30 cellular contexts compared by ENCODE assay signal in genomic region chr3:149391960-149392359, GRCh38. TPM values are rescaled to one million over a fixed set of nuclear protein-coding genes. Genes with fewer than 3 reads are reported as not detected.
"Had no signal": no experiment of that assay in that cellular context is flagged by ENCODE, and none has a peak within 500 bp of the region (broad histone marks: within the 10 kb centered on the region; RNA-seq: fewer than 3 reads in every experiment).

No MANE protein-coding gene starts in this region.

- H3K4me3 Mint-ChIP-seq: activated B cell treated with CpG ODN at 0.5 μM for 24 hours; activated CD4-positive, alpha-beta memory T cell treated with anti-CD3 and anti-CD28 coated beads, Interleukin-2, amount 10 ng/mL, durations not matched to agents 7 days and 5 days; activated naive CD4-positive, alpha-beta T cell treated with anti-CD3 and anti-CD28 coated beads, Interleukin-2, amount 50 U/mL, for 24 hours; activated naive CD8-positive, alpha-beta T cell treated with anti-CD3 and anti-CD28 coated beads, Interleukin-2, amount 10 ng/mL, durations not matched to agents 7 days and 5 days; activated T-cell treated with anti-CD3 and anti-CD28 coated beads, Interleukin-2, amount 50 U/mL, for 72 hours; activated T-helper 17 cell treated with anti-CD3 and anti-CD28 coated beads, Interleukin-2, amount 50 U/mL, for 72 hours; central memory CD8-positive, alpha-beta T cell had no signal

- H3K36me3 Mint-ChIP-seq: activated naive CD4-positive, alpha-beta T cell treated with anti-CD3 and anti-CD28 coated beads, Interleukin-2, amount 50 U/mL, for 24 hours; activated naive CD8-positive, alpha-beta T cell treated with anti-CD3 and anti-CD28 coated beads, Interleukin-2, amount 10 ng/mL, durations not matched to agents 7 days and 5 days had no signal

- H3K4me1 Mint-ChIP-seq: activated B cell treated with CpG ODN at 0.5 μM for 24 hours; activated CD4-positive, alpha-beta memory T cell treated with anti-CD3 and anti-CD28 coated beads, Interleukin-2, amount 10 ng/mL, durations not matched to agents 7 days and 5 days; activated naive CD4-positive, alpha-beta T cell treated with anti-CD3 and anti-CD28 coated beads, Interleukin-2, amount 50 U/mL, for 24 hours; activated naive CD8-positive, alpha-beta T cell treated with anti-CD3 and anti-CD28 coated beads, Interleukin-2, amount 10 ng/mL, durations not matched to agents 7 days and 5 days; activated T-helper 17 cell treated with anti-CD3 and anti-CD28 coated beads, Interleukin-2, amount 50 U/mL, for 72 hours; central memory CD8-positive, alpha-beta T cell had no signal

- DNase-seq: activated B cell treated with CpG ODN at 0.5 μM for 24 hours; activated CD4-positive, alpha-beta memory T cell treated with anti-CD3 and anti-CD28 coated beads, Interleukin-2, amount 10 ng/mL, durations not matched to agents 7 days and 5 days; activated CD4-positive, alpha-beta T cell treated with anti-CD3 and anti-CD28 coated beads for 1 hour; activated CD4-positive, alpha-beta T cell treated with anti-CD3 and anti-CD28 coated beads for 48 hours; activated CD8-positive, alpha-beta memory T cell treated with anti-CD3 and anti-CD28 coated beads for 24 hours; activated effector memory CD4-positive, alpha-beta T cell treated with anti-CD3 and anti-CD28 coated beads, Interleukin-2, amount 50 U/mL, for 16 hours; activated naive CD4-positive, alpha-beta T cell; activated naive CD8-positive, alpha-beta T cell treated with anti-CD3 and anti-CD28 coated beads, Interleukin-2, amount 10 ng/mL, durations not matched to agents 7 days and 5 days; activated T-cell treated with anti-CD3 and anti-CD28 coated beads, Interleukin-2, amount 50 U/mL, for 1 hour; activated T-cell treated with anti-CD3 and anti-CD28 coated beads, Interleukin-2, amount 50 U/mL, for 72 hours; amygdala; NCI-H1105; NCI-H1417 treated with DMSO at 0.1 percent for 48 hours; NCI-H1694; NCI-H1930; NCI-H2081 treated with DMSO at 0.1 percent for 48 hours; NCI-H345; NCI-H524 treated with DMSO at 0.1 percent for 48 hours; Right ventricle myocardium superior; SW 1271; T-helper 1 cell; T-helper 2 cell; T-helper 9 cell had no signal

- H3K36me3 ChIP-seq: ascending aorta, cardiac muscle cell had no signal

- H3K4me2 ChIP-seq: KMS-11 had no signal

- H3K9me3 Mint-ChIP-seq: activated B cell treated with CpG ODN at 0.5 μM for 24 hours; activated CD4-positive, alpha-beta memory T cell treated with anti-CD3 and anti-CD28 coated beads, Interleukin-2, amount 10 ng/mL, durations not matched to agents 7 days and 5 days; activated naive CD4-positive, alpha-beta T cell treated with anti-CD3 and anti-CD28 coated beads, Interleukin-2, amount 50 U/mL, for 24 hours; activated naive CD8-positive, alpha-beta T cell treated with anti-CD3 and anti-CD28 coated beads, Interleukin-2, amount 10 ng/mL, durations not matched to agents 7 days and 5 days; activated T-cell treated with anti-CD3 and anti-CD28 coated beads, Interleukin-2, amount 50 U/mL, for 72 hours; activated T-helper 17 cell treated with anti-CD3 and anti-CD28 coated beads, Interleukin-2, amount 50 U/mL, for 72 hours; central memory CD8-positive, alpha-beta T cell had no signal

- H3K27ac Mint-ChIP-seq: activated B cell treated with CpG ODN at 0.5 μM for 24 hours; activated CD4-positive, alpha-beta memory T cell treated with anti-CD3 and anti-CD28 coated beads, Interleukin-2, amount 10 ng/mL, durations not matched to agents 7 days and 5 days; activated naive CD4-positive, alpha-beta T cell treated with anti-CD3 and anti-CD28 coated beads, Interleukin-2, amount 50 U/mL, for 24 hours; activated naive CD8-positive, alpha-beta T cell treated with anti-CD3 and anti-CD28 coated beads, Interleukin-2, amount 10 ng/mL, durations not matched to agents 7 days and 5 days; activated T-cell treated with anti-CD3 and anti-CD28 coated beads, Interleukin-2, amount 50 U/mL, for 72 hours; activated T-helper 17 cell treated with anti-CD3 and anti-CD28 coated beads, Interleukin-2, amount 50 U/mL, for 72 hours had no signal

- H3K4me3 ChIP-seq: ascending aorta, cardiac muscle cell had no signal

- H3K27ac ChIP-seq: ascending aorta, cardiac muscle cell, KMS-11, VCaP had no signal

- H3K9ac ChIP-seq: KMS-11 had no signal

- H3K27me3 ChIP-seq: ascending aorta, cardiac muscle cell had no signal

RNA-seq across cellular contexts. Expression of gene TM4SF1, which starts 14.5 kb away (rescaled TPM):
- total RNA-seq: activated B cell treated with CpG ODN at 0.5 μM for 24 hours; activated CD4-positive, alpha-beta memory T cell treated with anti-CD3 and anti-CD28 coated beads, Interleukin-2, amount 10 ng/mL, durations not matched to agents 7 days and 5 days; activated naive CD8-positive, alpha-beta T cell treated with anti-CD3 and anti-CD28 coated beads, Interleukin-2, amount 10 ng/mL, durations not matched to agents 7 days and 5 days had no signal

RNA-seq across cellular contexts. Expression of gene TM4SF18, which starts 58.5 kb away (rescaled TPM):
- total RNA-seq: activated B cell treated with CpG ODN at 0.5 μM for 24 hours; activated CD4-positive, alpha-beta memory T cell treated with anti-CD3 and anti-CD28 coated beads, Interleukin-2, amount 10 ng/mL, durations not matched to agents 7 days and 5 days; activated naive CD8-positive, alpha-beta T cell treated with anti-CD3 and anti-CD28 coated beads, Interleukin-2, amount 10 ng/mL, durations not matched to agents 7 days and 5 days; activated T-cell treated with anti-CD3 and anti-CD28 coated beads, Interleukin-2, amount 50 U/mL, for 72 hours; activated T-helper 17 cell treated with anti-CD3 and anti-CD28 coated beads, Interleukin-2, amount 50 U/mL, for 72 hours had no signal
- polyA plus RNA-seq: cardiac muscle cell had no signal
